Comparison of ENCODE assay signal across 8 cellular contexts in genomic region chrX:74534569-74535038, GRCh38.
DNase-seq lines count a peak whose midpoint lies in the region; ATAC-seq, FAIRE-seq and TF ChIP-seq lines count a peak whose summit lies in the region.

No MANE protein-coding gene starts in this region.

- H3K4me3 ChIP-seq in bronchial epithelial cell (ENCODE audit: low read depth, low read length): no peak overlapping the region

- H3K27me3 ChIP-seq in bronchial epithelial cell (ENCODE audit: control insufficient read depth, insufficient read depth, low read length): no peaks in the 10 kb centered on the region

- no peaks in the 10 kb centered on the region for H3K36me3 Mint-ChIP-seq in activated T-cell treated with anti-CD3 and anti-CD28 coated beads, Interleukin-2, amount 50 U/mL, for 24 hours (ENCODE audit: low read depth)

- peaks cover 31% of the 10 kb centered on the region for H3K4me1 Mint-ChIP-seq in activated T-cell treated with anti-CD3 and anti-CD28 coated beads, Interleukin-2, amount 50 U/mL, for 24 hours (ENCODE audit: low read depth)
- peaks cover 17% of the 10 kb centered on the region for H3K4me1 Mint-ChIP-seq in stimulated activated naive CD8-positive, alpha-beta T cell treated with anti-CD3 and anti-CD28 coated beads, Interleukin-15, amount 100 ng/mL, for 72 hours

- H3K9me3 Mint-ChIP-seq in activated T-cell treated with anti-CD3 and anti-CD28 coated beads, Interleukin-2, amount 50 U/mL, for 24 hours: no peaks in the 10 kb centered on the region
- H3K9me3 Mint-ChIP-seq in stimulated activated naive CD8-positive, alpha-beta T cell treated with anti-CD3 and anti-CD28 coated beads, Interleukin-15, amount 100 ng/mL, for 72 hours: no peaks in the 10 kb centered on the region

- peaks cover 43% of the 10 kb centered on the region for H3K27me3 Mint-ChIP-seq in activated T-cell treated with anti-CD3 and anti-CD28 coated beads, Interleukin-2, amount 50 U/mL, for 24 hours
- no peaks in the 10 kb centered on the region for H3K27me3 Mint-ChIP-seq in stimulated activated naive CD8-positive, alpha-beta T cell treated with anti-CD3 and anti-CD28 coated beads, Interleukin-15, amount 100 ng/mL, for 72 hours

- FAIRE-seq in bronchial epithelial cell (lab: Jason Lieb, UNC): no peak

- no peaks in the 10 kb centered on the region for H3K36me3 ChIP-seq in bronchial epithelial cell (ENCODE audit: control insufficient read depth, insufficient read depth, low read length)

- DNase-seq in activated T-cell treated with anti-CD3 and anti-CD28 coated beads, Interleukin-2, amount 50 U/mL, for 24 hours: no peak
- DNase-seq in activated T-cell treated with anti-CD3 and anti-CD28 coated beads for 4 hours (no peak), bronchial epithelial cell (ENCODE audit: low read depth) (peak; percentile 45), NK-92 (lab: John Stamatoyannopoulos, UW; ENCODE audit: unreplicated experiment) (no peak), NCI-H2171 treated with DMSO at 0.1 percent for 48 hours (lab: John Stamatoyannopoulos, UW) (no peak)
- peak in 1 of 2 donors; percentile 15 for DNase-seq in stimulated activated naive CD8-positive, alpha-beta T cell treated with anti-CD3 and anti-CD28 coated beads, Interleukin-15, amount 100 ng/mL, for 72 hours

- peak overlapping the region; percentile 89 for H3K27ac Mint-ChIP-seq in activated T-cell treated with anti-CD3 and anti-CD28 coated beads, Interleukin-2, amount 50 U/mL, for 24 hours
- H3K27ac Mint-ChIP-seq in stimulated activated naive CD8-positive, alpha-beta T cell treated with anti-CD3 and anti-CD28 coated beads, Interleukin-15, amount 100 ng/mL, for 72 hours: no peak overlapping the region

- peak overlapping the region; percentile 15 for H3K4me3 Mint-ChIP-seq in activated T-cell treated with anti-CD3 and anti-CD28 coated beads, Interleukin-2, amount 50 U/mL, for 24 hours
- H3K4me3 Mint-ChIP-seq in stimulated activated naive CD8-positive, alpha-beta T cell treated with anti-CD3 and anti-CD28 coated beads, Interleukin-15, amount 100 ng/mL, for 72 hours: peak overlapping the region in 1 of 2 donors; percentile 22

- ATAC-seq in HG03196 (IDR thresholded peaks at IDR 0.05; ENCODE audit: unreplicated experiment): peak; percentile 33
- ATAC-seq in stimulated activated naive CD8-positive, alpha-beta T cell treated with anti-CD3 and anti-CD28 coated beads, Interleukin-15, amount 100 ng/mL, for 72 hours: peak; percentile 66
- no peak for ATAC-seq in HG03521 (IDR thresholded peaks at IDR 0.05; ENCODE audit: unreplicated experiment)

- no peak for TF ChIP-seq CTCF in bronchial epithelial cell (IDR thresholded peaks at IDR 0.05; ENCODE audit: insufficient read depth, low read length, severe bottlenecking)
